1 cellular context compared by ENCODE assay signal in genomic region chr12:24911284-24911791, GRCh38.
TF ChIP-seq lines count a peak whose summit lies in the region.

No MANE protein-coding gene starts in this region.

TF ChIP-seq in HepG2, 621 proteins besides CTCF, POLR2A, EP300 and RAD21 (continued from another document and continues in another):
- no peak for TF ChIP-seq ZNF609 (CRISPR knock-in tag; IDR thresholded peaks at IDR 0.05; ENCODE audit: borderline replicate concordance)
- TF ChIP-seq HIC2 (CRISPR knock-in tag; IDR thresholded peaks at IDR 0.05; ENCODE audit: low read depth), result no peak
- no peak; the same call in 1 of the 2 replicates for TF ChIP-seq BCL6 (CRISPR knock-in tag; IDR thresholded peaks at IDR 0.05)
- no peak for TF ChIP-seq ZSCAN5A (CRISPR knock-in tag; IDR thresholded peaks at IDR 0.05; ENCODE audit: borderline replicate concordance)
- TF ChIP-seq THYN1 (CRISPR knock-in tag; IDR thresholded peaks at IDR 0.05; ENCODE audit: borderline replicate concordance, low read depth), result no peak
- TF ChIP-seq HOXA5 (CRISPR knock-in tag; IDR thresholded peaks at IDR 0.05), result no peak
- no peak for TF ChIP-seq POLR2AphosphoS2 (IDR thresholded peaks at IDR 0.05; ENCODE audit: low read depth, low read length)
- TF ChIP-seq ZNF343 (CRISPR knock-in tag; IDR thresholded peaks at IDR 0.05), result no peak
- TF ChIP-seq POLR2AphosphoS5 (IDR thresholded peaks at IDR 0.05; ENCODE audit: low read depth, low read length), result no peak
- TF ChIP-seq SKI (IDR thresholded peaks at IDR 0.05; ENCODE audit: partially characterized antibody), result peak; percentile 67
- no peak for TF ChIP-seq ZSCAN20 (CRISPR knock-in tag; IDR thresholded peaks at IDR 0.05; ENCODE audit: borderline replicate concordance)
- no peak for TF ChIP-seq ZNF589 (CRISPR knock-in tag; conservative IDR thresholded peaks at IDR 0.05)
- TF ChIP-seq CBFB (CRISPR knock-in tag; IDR thresholded peaks at IDR 0.05), result no peak
- no peak for TF ChIP-seq ZFYVE20 (CRISPR knock-in tag; IDR thresholded peaks at IDR 0.05; ENCODE audit: borderline replicate concordance, low read depth)
- 0 out of 2 replicates have a peak, but pooled peaks have one; percentile 29 for TF ChIP-seq SP4 (CRISPR knock-in tag; IDR thresholded peaks at IDR 0.05)
- no peak for TF ChIP-seq MIER3 (CRISPR knock-in tag; IDR thresholded peaks at IDR 0.05; ENCODE audit: borderline replicate concordance)
- TF ChIP-seq ARNTL (CRISPR knock-in tag; IDR thresholded peaks at IDR 0.05), result no peak
- TF ChIP-seq THAP9 (CRISPR knock-in tag; IDR thresholded peaks at IDR 0.05; ENCODE audit: borderline replicate concordance), result no peak
- peak; percentile 28; the same call in 1 of the 2 replicates for TF ChIP-seq USF2 (IDR thresholded peaks at IDR 0.05; ENCODE audit: low read depth, low read length)
- TF ChIP-seq USF2 (CRISPR knock-in tag; IDR thresholded peaks at IDR 0.05; ENCODE audit: borderline replicate concordance), result peak; percentile 67; the same call in 1 of the 2 replicates
- TF ChIP-seq MEIS2 (CRISPR knock-in tag; IDR thresholded peaks at IDR 0.05), result 0 out of 2 replicates have a peak, but pooled peaks have one; percentile 42
- peak; percentile 32; the same call in 1 of the 2 replicates for TF ChIP-seq KMT2B (CRISPR knock-in tag; IDR thresholded peaks at IDR 0.05)
- TF ChIP-seq ZNF138 (CRISPR knock-in tag; IDR thresholded peaks at IDR 0.05; ENCODE audit: low read depth), result no peak
- no peak for TF ChIP-seq ZFY (CRISPR knock-in tag; IDR thresholded peaks at IDR 0.05)
- TF ChIP-seq ASH2L (IDR thresholded peaks at IDR 0.05; ENCODE audit: insufficient read length, low read depth, low read length), result peak; percentile 85
- no peak for TF ChIP-seq PAX8 (CRISPR knock-in tag; IDR thresholded peaks at IDR 0.05; ENCODE audit: borderline replicate concordance)
- TF ChIP-seq ZNF512B (CRISPR knock-in tag; IDR thresholded peaks at IDR 0.05; ENCODE audit: borderline replicate concordance), result no peak
- 0 out of 2 replicates have a peak, but pooled peaks have one; percentile 33 for TF ChIP-seq SOX5 (CRISPR knock-in tag; IDR thresholded peaks at IDR 0.05; ENCODE audit: borderline replicate concordance)
- TF ChIP-seq YEATS2 (CRISPR knock-in tag; IDR thresholded peaks at IDR 0.05; ENCODE audit: borderline replicate concordance), result no peak
- TF ChIP-seq ZNF619 (CRISPR knock-in tag; IDR thresholded peaks at IDR 0.05), result no peak
- no peak for TF ChIP-seq ARID2 (CRISPR knock-in tag; IDR thresholded peaks at IDR 0.05; ENCODE audit: borderline replicate concordance)
- no peak for TF ChIP-seq FLYWCH1 (CRISPR knock-in tag; IDR thresholded peaks at IDR 0.05)
- peak; percentile 51; the same call in 1 of the 2 replicates for TF ChIP-seq NCOA2 (CRISPR knock-in tag; IDR thresholded peaks at IDR 0.05)
- TF ChIP-seq SP140L (CRISPR knock-in tag; IDR thresholded peaks at IDR 0.05; ENCODE audit: borderline replicate concordance), result no peak
- TF ChIP-seq JDP2 (CRISPR knock-in tag; IDR thresholded peaks at IDR 0.05; ENCODE audit: borderline replicate concordance), result no peak
- 0 out of 2 replicates have a peak, but pooled peaks have one; percentile 45 for TF ChIP-seq TSC22D2 (CRISPR knock-in tag; IDR thresholded peaks at IDR 0.05; ENCODE audit: borderline replicate concordance)
- TF ChIP-seq ZNF567 (CRISPR knock-in tag; IDR thresholded peaks at IDR 0.05; ENCODE audit: borderline replicate concordance), result no peak
- TF ChIP-seq ZNF30 (CRISPR knock-in tag; IDR thresholded peaks at IDR 0.05), result no peak
- no peak; the same call in 1 of the 2 replicates for TF ChIP-seq ZNF574 (CRISPR knock-in tag; IDR thresholded peaks at IDR 0.05)
- no peak for TF ChIP-seq NFKB2 (CRISPR knock-in tag; IDR thresholded peaks at IDR 0.05; ENCODE audit: borderline replicate concordance)
- TF ChIP-seq ZNF10 (CRISPR knock-in tag; IDR thresholded peaks at IDR 0.05; ENCODE audit: borderline replicate concordance, low read depth), result no peak
- TF ChIP-seq KLF9 (CRISPR knock-in tag; IDR thresholded peaks at IDR 0.05; ENCODE audit: low read depth), result no peak
- no peak for TF ChIP-seq ZFP36 (IDR thresholded peaks at IDR 0.05; ENCODE audit: borderline replicate concordance, low read depth, low read length, partially characterized antibody)
- TF ChIP-seq ZNF230 (CRISPR knock-in tag; IDR thresholded peaks at IDR 0.05), result no peak
- no peak for TF ChIP-seq SSRP1 (CRISPR knock-in tag; IDR thresholded peaks at IDR 0.05)
- 0 out of 2 replicates have a peak, but pooled peaks have one; percentile 37 for TF ChIP-seq MTA1 (CRISPR knock-in tag; IDR thresholded peaks at IDR 0.05; ENCODE audit: borderline replicate concordance)
- no peak for TF ChIP-seq ZNF34 (CRISPR knock-in tag; IDR thresholded peaks at IDR 0.05; ENCODE audit: borderline replicate concordance)
- no peak for TF ChIP-seq KLF13 (CRISPR knock-in tag; IDR thresholded peaks at IDR 0.05)
- no peak for TF ChIP-seq ZNF780A (CRISPR knock-in tag; IDR thresholded peaks at IDR 0.05)
- TF ChIP-seq PHF8 (CRISPR knock-in tag; IDR thresholded peaks at IDR 0.05), result no peak
